1 cellular context compared by ENCODE assay signal in genomic region chr16:68448360-68448970, GRCh38.
TF ChIP-seq lines count a peak whose summit lies in the region.

Gene SMPD3, minus strand, starts transcription at chr16:68448508. Its CDS starts 76,327 bp downstream, at chr16:68372181.

TF ChIP-seq in HepG2, 621 proteins besides CTCF, POLR2A, EP300 and RAD21 (continued from another document and continues in another):
- 0 out of 2 replicates have a peak, but pooled peaks have one; percentile 61 for TF ChIP-seq LRRFIP1 (CRISPR knock-in tag; conservative IDR thresholded peaks at IDR 0.05)
- peak; percentile 54; the same call in 1 of the 2 replicates for TF ChIP-seq PHF20 (CRISPR knock-in tag; IDR thresholded peaks at IDR 0.05)
- TF ChIP-seq, protein P1, sequence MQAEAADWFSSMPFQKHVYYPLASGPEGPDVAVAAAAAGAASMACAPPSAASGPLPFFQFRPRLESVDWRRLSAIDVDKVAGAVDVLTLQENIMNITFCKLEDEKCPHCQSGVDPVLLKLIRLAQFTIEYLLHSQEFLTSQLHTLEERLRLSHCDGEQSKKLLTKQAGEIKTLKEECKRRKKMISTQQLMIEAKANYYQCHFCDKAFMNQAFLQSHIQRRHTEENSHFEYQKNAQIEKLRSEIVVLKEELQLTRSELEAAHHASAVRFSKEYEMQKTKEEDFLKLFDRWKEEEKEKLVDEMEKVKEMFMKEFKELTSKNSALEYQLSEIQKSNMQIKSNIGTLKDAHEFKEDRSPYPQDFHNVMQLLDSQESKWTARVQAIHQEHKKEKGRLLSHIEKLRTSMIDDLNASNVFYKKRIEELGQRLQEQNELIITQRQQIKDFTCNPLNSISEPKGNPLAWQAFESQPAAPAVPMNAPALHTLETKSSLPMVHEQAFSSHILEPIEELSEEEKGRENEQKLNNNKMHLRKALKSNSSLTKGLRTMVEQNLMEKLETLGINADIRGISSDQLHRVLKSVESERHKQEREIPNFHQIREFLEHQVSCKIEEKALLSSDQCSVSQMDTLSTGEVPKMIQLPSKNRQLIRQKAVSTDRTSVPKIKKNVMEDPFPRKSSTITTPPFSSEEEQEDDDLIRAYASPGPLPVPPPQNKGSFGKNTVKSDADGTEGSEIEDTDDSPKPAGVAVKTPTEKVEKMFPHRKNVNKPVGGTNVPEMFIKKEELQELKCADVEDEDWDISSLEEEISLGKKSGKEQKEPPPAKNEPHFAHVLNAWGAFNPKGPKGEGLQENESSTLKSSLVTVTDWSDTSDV (CRISPR knock-in tag; IDR thresholded peaks at IDR 0.05) = peak; percentile 31; the same call in 1 of the 2 replicates
- TF ChIP-seq ZNF562 (CRISPR knock-in tag; IDR thresholded peaks at IDR 0.05; ENCODE audit: borderline replicate concordance) = no peak
- no peak for TF ChIP-seq SMC3 (IDR thresholded peaks at IDR 0.05; ENCODE audit: low read length)
- TF ChIP-seq ZNF839 (CRISPR knock-in tag; IDR thresholded peaks at IDR 0.05; ENCODE audit: borderline replicate concordance) = no peak
- TF ChIP-seq GFI1 (CRISPR knock-in tag; IDR thresholded peaks at IDR 0.05; ENCODE audit: borderline replicate concordance) = no peak
- peak; percentile 35; the same call in 1 of the 2 replicates for TF ChIP-seq HDAC2 (CRISPR knock-in tag; IDR thresholded peaks at IDR 0.05)
- TF ChIP-seq, protein P2, sequence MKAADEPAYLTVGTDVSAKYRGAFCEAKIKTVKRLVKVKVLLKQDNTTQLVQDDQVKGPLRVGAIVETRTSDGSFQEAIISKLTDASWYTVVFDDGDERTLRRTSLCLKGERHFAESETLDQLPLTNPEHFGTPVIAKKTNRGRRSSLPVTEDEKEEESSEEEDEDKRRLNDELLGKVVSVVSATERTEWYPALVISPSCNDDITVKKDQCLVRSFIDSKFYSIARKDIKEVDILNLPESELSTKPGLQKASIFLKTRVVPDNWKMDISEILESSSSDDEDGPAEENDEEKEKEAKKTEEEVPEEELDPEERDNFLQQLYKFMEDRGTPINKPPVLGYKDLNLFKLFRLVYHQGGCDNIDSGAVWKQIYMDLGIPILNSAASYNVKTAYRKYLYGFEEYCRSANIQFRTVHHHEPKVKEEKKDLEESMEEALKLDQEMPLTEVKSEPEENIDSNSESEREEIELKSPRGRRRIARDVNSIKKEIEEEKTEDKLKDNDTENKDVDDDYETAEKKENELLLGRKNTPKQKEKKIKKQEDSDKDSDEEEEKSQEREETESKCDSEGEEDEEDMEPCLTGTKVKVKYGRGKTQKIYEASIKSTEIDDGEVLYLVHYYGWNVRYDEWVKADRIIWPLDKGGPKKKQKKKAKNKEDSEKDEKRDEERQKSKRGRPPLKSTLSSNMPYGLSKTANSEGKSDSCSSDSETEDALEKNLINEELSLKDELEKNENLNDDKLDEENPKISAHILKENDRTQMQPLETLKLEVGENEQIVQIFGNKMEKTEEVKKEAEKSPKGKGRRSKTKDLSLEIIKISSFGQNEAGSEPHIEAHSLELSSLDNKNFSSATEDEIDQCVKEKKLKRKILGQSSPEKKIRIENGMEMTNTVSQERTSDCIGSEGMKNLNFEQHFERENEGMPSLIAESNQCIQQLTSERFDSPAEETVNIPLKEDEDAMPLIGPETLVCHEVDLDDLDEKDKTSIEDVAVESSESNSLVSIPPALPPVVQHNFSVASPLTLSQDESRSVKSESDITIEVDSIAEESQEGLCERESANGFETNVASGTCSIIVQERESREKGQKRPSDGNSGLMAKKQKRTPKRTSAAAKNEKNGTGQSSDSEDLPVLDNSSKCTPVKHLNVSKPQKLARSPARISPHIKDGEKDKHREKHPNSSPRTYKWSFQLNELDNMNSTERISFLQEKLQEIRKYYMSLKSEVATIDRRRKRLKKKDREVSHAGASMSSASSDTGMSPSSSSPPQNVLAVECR (CRISPR knock-in tag; IDR thresholded peaks at IDR 0.05; ENCODE audit: borderline replicate concordance) = peak; percentile 91; the same call in 1 of the 2 replicates
- TF ChIP-seq HDAC1 (CRISPR knock-in tag; IDR thresholded peaks at IDR 0.05) = peak; percentile 77
- TF ChIP-seq NFIB (CRISPR knock-in tag; IDR thresholded peaks at IDR 0.05; ENCODE audit: borderline replicate concordance) = no peak
- TF ChIP-seq ZNF296 (CRISPR knock-in tag; conservative IDR thresholded peaks at IDR 0.05) = no peak
- TF ChIP-seq, protein P3, sequence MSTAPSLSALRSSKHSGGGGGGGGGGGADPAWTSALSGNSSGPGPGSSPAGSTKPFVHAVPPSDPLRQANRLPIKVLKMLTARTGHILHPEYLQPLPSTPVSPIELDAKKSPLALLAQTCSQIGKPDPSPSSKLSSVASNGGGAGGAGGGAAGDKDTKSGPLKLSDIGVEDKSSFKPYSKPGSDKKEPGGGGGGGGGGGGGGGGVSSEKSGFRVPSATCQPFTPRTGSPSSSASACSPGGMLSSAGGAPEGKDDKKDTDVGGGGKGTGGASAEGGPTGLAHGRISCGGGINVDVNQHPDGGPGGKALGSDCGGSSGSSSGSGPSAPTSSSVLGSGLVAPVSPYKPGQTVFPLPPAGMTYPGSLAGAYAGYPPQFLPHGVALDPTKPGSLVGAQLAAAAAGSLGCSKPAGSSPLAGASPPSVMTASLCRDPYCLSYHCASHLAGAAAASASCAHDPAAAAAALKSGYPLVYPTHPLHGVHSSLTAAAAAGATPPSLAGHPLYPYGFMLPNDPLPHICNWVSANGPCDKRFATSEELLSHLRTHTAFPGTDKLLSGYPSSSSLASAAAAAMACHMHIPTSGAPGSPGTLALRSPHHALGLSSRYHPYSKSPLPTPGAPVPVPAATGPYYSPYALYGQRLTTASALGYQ (CRISPR knock-in tag; IDR thresholded peaks at IDR 0.05) = peak; percentile 68; the same call in 1 of the 2 replicates
- TF ChIP-seq MNT (IDR thresholded peaks at IDR 0.05) = no peak
- TF ChIP-seq ZNF367 (CRISPR knock-in tag; IDR thresholded peaks at IDR 0.05; ENCODE audit: borderline replicate concordance) = peak; percentile 49; the same call in 1 of the 2 replicates
- TF ChIP-seq ZKSCAN8 (CRISPR knock-in tag; IDR thresholded peaks at IDR 0.05; ENCODE audit: borderline replicate concordance) = no peak; the same call in 1 of the 2 replicates
- TF ChIP-seq ZNF629 (CRISPR knock-in tag; conservative IDR thresholded peaks at IDR 0.05) = peak; percentile 54
- no peak for TF ChIP-seq ZNF576 (CRISPR knock-in tag; IDR thresholded peaks at IDR 0.05)
- peak; percentile 80; the same call in 1 of the 2 replicates for TF ChIP-seq ZNF556 (CRISPR knock-in tag; IDR thresholded peaks at IDR 0.05; ENCODE audit: borderline replicate concordance)
- TF ChIP-seq, protein P4, sequence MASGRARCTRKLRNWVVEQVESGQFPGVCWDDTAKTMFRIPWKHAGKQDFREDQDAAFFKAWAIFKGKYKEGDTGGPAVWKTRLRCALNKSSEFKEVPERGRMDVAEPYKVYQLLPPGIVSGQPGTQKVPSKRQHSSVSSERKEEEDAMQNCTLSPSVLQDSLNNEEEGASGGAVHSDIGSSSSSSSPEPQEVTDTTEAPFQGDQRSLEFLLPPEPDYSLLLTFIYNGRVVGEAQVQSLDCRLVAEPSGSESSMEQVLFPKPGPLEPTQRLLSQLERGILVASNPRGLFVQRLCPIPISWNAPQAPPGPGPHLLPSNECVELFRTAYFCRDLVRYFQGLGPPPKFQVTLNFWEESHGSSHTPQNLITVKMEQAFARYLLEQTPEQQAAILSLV (CRISPR knock-in tag; IDR thresholded peaks at IDR 0.05; ENCODE audit: borderline replicate concordance) = peak; percentile 41
- TF ChIP-seq ZNF136 (CRISPR knock-in tag; IDR thresholded peaks at IDR 0.05; ENCODE audit: low read depth) = no peak
- no peak; the same call in 1 of the 2 replicates for TF ChIP-seq MTF2 (CRISPR knock-in tag; IDR thresholded peaks at IDR 0.05; ENCODE audit: borderline replicate concordance)
- TF ChIP-seq CAMTA2 (CRISPR knock-in tag; IDR thresholded peaks at IDR 0.05; ENCODE audit: borderline replicate concordance) = no peak
- TF ChIP-seq, protein P5, sequence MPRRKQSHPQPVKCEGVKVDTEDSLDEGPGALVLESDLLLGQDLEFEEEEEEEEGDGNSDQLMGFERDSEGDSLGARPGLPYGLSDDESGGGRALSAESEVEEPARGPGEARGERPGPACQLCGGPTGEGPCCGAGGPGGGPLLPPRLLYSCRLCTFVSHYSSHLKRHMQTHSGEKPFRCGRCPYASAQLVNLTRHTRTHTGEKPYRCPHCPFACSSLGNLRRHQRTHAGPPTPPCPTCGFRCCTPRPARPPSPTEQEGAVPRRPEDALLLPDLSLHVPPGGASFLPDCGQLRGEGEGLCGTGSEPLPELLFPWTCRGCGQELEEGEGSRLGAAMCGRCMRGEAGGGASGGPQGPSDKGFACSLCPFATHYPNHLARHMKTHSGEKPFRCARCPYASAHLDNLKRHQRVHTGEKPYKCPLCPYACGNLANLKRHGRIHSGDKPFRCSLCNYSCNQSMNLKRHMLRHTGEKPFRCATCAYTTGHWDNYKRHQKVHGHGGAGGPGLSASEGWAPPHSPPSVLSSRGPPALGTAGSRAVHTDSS (CRISPR knock-in tag; conservative IDR thresholded peaks at IDR 0.05) = peak; percentile 99; the same call in 1 of the 2 replicates
- peak; percentile 61; the same call in 1 of the 3 replicates for TF ChIP-seq MXI1 (IDR thresholded peaks at IDR 0.05; ENCODE audit: borderline replicate concordance, low read depth, low read length)
- no peak for TF ChIP-seq STAG1 (CRISPR knock-in tag; IDR thresholded peaks at IDR 0.05)
- TF ChIP-seq ZKSCAN5 (CRISPR knock-in tag; IDR thresholded peaks at IDR 0.05) = no peak
- peak; percentile 88 for TF ChIP-seq ZNF709 (CRISPR knock-in tag; IDR thresholded peaks at IDR 0.05)
- TF ChIP-seq ZNF746 (CRISPR knock-in tag; IDR thresholded peaks at IDR 0.05) = no peak; the same call in 1 of the 2 replicates
- TF ChIP-seq TFDP1 (CRISPR knock-in tag; IDR thresholded peaks at IDR 0.05; ENCODE audit: borderline replicate concordance) = peak; percentile 34; the same call in 1 of the 2 replicates
- TF ChIP-seq TAF15 (IDR thresholded peaks at IDR 0.05; ENCODE audit: low read depth, low read length, poor library complexity, severe bottlenecking) = no peak
- no peak for TF ChIP-seq ZNF549 (CRISPR knock-in tag; IDR thresholded peaks at IDR 0.05)
- peak; percentile 97 for TF ChIP-seq ZNF501 (CRISPR knock-in tag; IDR thresholded peaks at IDR 0.05)
- peak; percentile 50; the same call in 1 of the 2 replicates for TF ChIP-seq ZMYM2 (CRISPR knock-in tag; IDR thresholded peaks at IDR 0.05)
- TF ChIP-seq ZFP91 (CRISPR knock-in tag; IDR thresholded peaks at IDR 0.05; ENCODE audit: borderline replicate concordance) = peak; percentile 77; the same call in 1 of the 2 replicates
- no peak for TF ChIP-seq NCOA2 (CRISPR knock-in tag; IDR thresholded peaks at IDR 0.05)
- peak; percentile 70; the same call in 1 of the 2 replicates for TF ChIP-seq SIN3A (IDR thresholded peaks at IDR 0.05; ENCODE audit: borderline replicate concordance, low read depth, low read length)
- TF ChIP-seq NPAS2 (CRISPR knock-in tag; IDR thresholded peaks at IDR 0.05; ENCODE audit: borderline replicate concordance) = no peak
- no peak for TF ChIP-seq MAFF (IDR thresholded peaks at IDR 0.05; ENCODE audit: low read depth, low read length)
- TF ChIP-seq ZFYVE20 (CRISPR knock-in tag; IDR thresholded peaks at IDR 0.05; ENCODE audit: borderline replicate concordance, low read depth) = no peak
- no peak; the same call in 1 of the 2 replicates for TF ChIP-seq ZFP36L1 (CRISPR knock-in tag; IDR thresholded peaks at IDR 0.05)
- no peak for TF ChIP-seq AGO1 (IDR thresholded peaks at IDR 0.05; ENCODE audit: low read depth, low read length, poor library complexity, severe bottlenecking)
- TF ChIP-seq CEBPG (CRISPR knock-in tag; IDR thresholded peaks at IDR 0.05) = 0 out of 2 replicates have a peak, but pooled peaks have one; percentile 12
